In genomic region chrX:134773041-134773440, GRCh38 we compare ENCODE assay signal across 24 cellular contexts.
"Had no signal": no experiment of that assay in that cellular context is flagged by ENCODE, and none has a peak within 500 bp of the region (broad histone marks: within the 10 kb centered on the region; RNA-seq: fewer than 3 reads in every experiment).

No MANE protein-coding gene starts in this region.

- H3K27ac Mint-ChIP-seq: IgD-negative memory B cell had no signal

- H3K4me1 Mint-ChIP-seq: IgD-negative memory B cell had no signal

- H3K36me3 Mint-ChIP-seq: IgD-negative memory B cell had no signal

- ATAC-seq: K562, Right ventricle myocardium inferior, SK-N-SH treated with all-trans-retinoic acid at 6 μM for 48 hours had no signal

- H3K27me3 Mint-ChIP-seq: IgD-negative memory B cell had no signal

- H3K4me3 Mint-ChIP-seq: IgD-negative memory B cell had no signal

- DNase-seq: Kasumi-1; MM.1S; NCI-H1105; NCI-H1417; NCI-H1436 treated with DMSO at 0.1 percent for 48 hours; NCI-H1694; NCI-H187 treated with DMSO at 0.1 percent for 48 hours; NCI-H2029 treated with DMSO at 0.1 percent for 48 hours; NCI-H2171 treated with DMSO at 0.1 percent for 48 hours; NCI-H345; NCI-H446 treated with DMSO at 0.1 percent for 48 hours; NCI-H524; NCI-H526 treated with DMSO at 0.1 percent for 48 hours; NCI-H748 treated with DMSO at 0.1 percent for 48 hours; NK-92 treated with Interleukin-12 subunit alpha and Interleukin-12 subunit beta, amount 100 ng/mL, for 24 hours; OCI-M1; PC-9; Peyer's patch; SHP77 treated with DMSO at 0.1 percent for 48 hours; SJCRH30 had no signal

- H3K9me3 Mint-ChIP-seq: IgD-negative memory B cell had no signal

- H3K9me3 ChIP-seq: Peyer's patch, SJCRH30 had no signal
